In the genomic region with DNA sequence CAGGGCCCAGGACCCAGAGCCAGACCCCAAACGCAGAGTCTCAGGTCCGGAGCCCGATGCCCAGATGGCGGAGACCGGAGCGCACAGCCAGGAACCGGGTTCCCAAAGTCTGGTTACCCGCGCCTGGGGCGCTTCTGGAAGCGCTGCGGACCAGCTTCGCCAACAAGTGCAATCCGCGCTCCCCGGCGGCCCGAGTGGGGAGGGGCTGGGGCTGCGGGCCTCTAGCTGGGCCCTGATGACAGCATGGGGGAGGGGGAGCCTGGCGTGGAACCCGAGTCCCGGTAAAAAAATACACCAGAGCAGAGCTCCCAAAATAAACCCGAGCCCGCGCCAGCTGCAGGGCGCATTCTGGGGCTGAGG, we compare ENCODE assay signal across 9 cellular contexts. TPM values are rescaled to one million over a fixed set of nuclear protein-coding genes. Genes with fewer than 3 reads are reported as not detected.
A peak's percentile ranks its signal among the peaks of the same experiment; 100 is the strongest.
DNase-seq lines count a peak whose midpoint lies in the region; ATAC-seq and TF ChIP-seq lines count a peak whose summit lies in the region.
"Had no signal": no experiment of that assay in that cellular context is flagged by ENCODE, and none has a peak within 500 bp of the region (broad histone marks: within the 10 kb centered on the region; RNA-seq: fewer than 3 reads in every experiment).

No MANE protein-coding gene starts in this region.

- TF ChIP-seq POLR2A in esophagus muscularis mucosa (IDR thresholded peaks at IDR 0.05; ENCODE audit: low read depth), result no peak

- no peak overlapping the region for H3K27ac Mint-ChIP-seq in CD4-positive, alpha-beta memory T cell

- H3K36me3 ChIP-seq in BLaER1 (no peaks in the 10 kb centered on the region), OCI-LY3 (replicated peaks; ENCODE audit: low read depth, low read length) (no peaks in the 10 kb centered on the region), esophagus muscularis mucosa (no peaks in the 10 kb centered on the region), neuron (ENCODE audit: insufficient read depth, low read length) (no peaks in the 10 kb centered on the region)
- H3K36me3 ChIP-seq in CD4-positive, alpha-beta memory T cell (ENCODE audit: insufficient read depth, low read length), result no peaks in the 10 kb centered on the region

- 3% methylated on average over 19 of the region's 26 CpGs for WGBS in esophagus muscularis mucosa

- H3K4me1 ChIP-seq in BLaER1, result peaks cover 31% of the 10 kb centered on the region
- peaks cover 29% of the 10 kb centered on the region for H3K4me1 ChIP-seq in OCI-LY3 (ENCODE audit: low read length)
- peaks cover 18 to 24% (median 19%) of the 10 kb centered on the region in 4 donors for H3K4me1 ChIP-seq in esophagus muscularis mucosa
- peaks cover 12% of the 10 kb centered on the region for H3K4me1 ChIP-seq in neuron (ENCODE audit: insufficient read depth, low read length)
- peaks cover 18% of the 10 kb centered on the region for H3K4me1 ChIP-seq in CD4-positive, alpha-beta memory T cell (ENCODE audit: insufficient read depth, low read length)

- intact Hi-C loops in esophagus muscularis mucosa (cut with DNase I), result no loop called here
- intact Hi-C loops in CD4-positive, alpha-beta memory T cell (cut with micrococcal nuclease), result no loop called here

- H3K27me3 ChIP-seq in BLaER1 (peaks cover 22% of the 10 kb centered on the region), OCI-LY3 (ENCODE audit: low read depth, low read length) (no peaks in the 10 kb centered on the region), esophagus muscularis mucosa (peaks cover 0 to 55% (median 13%) of the 10 kb centered on the region in 4 donors), neuron (ENCODE audit: insufficient read depth, low read length) (peaks cover 67% of the 10 kb centered on the region)
- peaks cover 17% of the 10 kb centered on the region for H3K27me3 ChIP-seq in CD4-positive, alpha-beta memory T cell (ENCODE audit: insufficient read depth, low read length)

- no peaks in the 10 kb centered on the region for H3K79me2 ChIP-seq in OCI-LY3 (ENCODE audit: low read length)

- DNase-seq in esophagus muscularis mucosa (ENCODE audit: extremely low spot score), result no peak
- no peak for DNase-seq in CD4-positive, alpha-beta memory T cell
- no peak for DNase-seq in activated CD4-positive, CD25-positive, alpha-beta regulatory T cell (lab: John Stamatoyannopoulos, UW)

- no peaks in the 10 kb centered on the region for H3K36me3 Mint-ChIP-seq in CD4-positive, alpha-beta memory T cell

- H3K4me3 ChIP-seq in BLaER1 (peak overlapping the region; percentile 72), OCI-LY3 (ENCODE audit: low read length) (peak overlapping the region; percentile 96), esophagus muscularis mucosa (peak overlapping the region; percentile 54 to 59 (median 56)), neuron (ENCODE audit: low read length) (peak overlapping the region; percentile 32)
- H3K4me3 ChIP-seq in CD4-positive, alpha-beta memory T cell (ENCODE audit: low read length in 2 of 2), result no peak overlapping the region

- H3K9me3 Mint-ChIP-seq in CD4-positive, alpha-beta memory T cell, result no peaks in the 10 kb centered on the region

- H2AFZ ChIP-seq in OCI-LY3 (ENCODE audit: low read depth, low read length) (peak overlapping the region; percentile 64; the same call in 1 of the 2 replicates), neuron (ENCODE audit: low read depth, low read length) (peak overlapping the region; percentile 68)

- peaks cover 14 to 17% of the 10 kb centered on the region in 2 donors for H3K27me3 Mint-ChIP-seq in CD4-positive, alpha-beta memory T cell

- peaks cover 0 to 7% (median 5%) of the 10 kb centered on the region in 4 donors for H3K4me1 Mint-ChIP-seq in CD4-positive, alpha-beta memory T cell

- peak overlapping the region in 4 of 8 donors; percentile 13 to 65 (median 40) for H3K4me3 Mint-ChIP-seq in CD4-positive, alpha-beta memory T cell

- no peaks in the 10 kb centered on the region for H4K20me1 ChIP-seq in BLaER1
- H4K20me1 ChIP-seq in OCI-LY3 (ENCODE audit: insufficient read depth, low read length), result no peaks in the 10 kb centered on the region

- CTCF ChIA-PET in CD4-positive, alpha-beta memory T cell (lab: Charles Lee; ENCODE audit: partially characterized antibody), result interaction anchor here (0.8 to 6.9 kb wide), 15 partner anchors 8 to 129 kb away, joined by 3 to 103 read pairs (median 7); no protein-coding TSS in a partner anchor

- TF ChIP-seq CTCF in OCI-LY3 (IDR thresholded peaks at IDR 0.05; ENCODE audit: low read depth, low read length) (no peak), esophagus muscularis mucosa (IDR thresholded peaks at IDR 0.05) (no peak)

- H3K4me2 ChIP-seq in BLaER1 (peak overlapping the region; percentile 94), OCI-LY3 (ENCODE audit: low read length) (peak overlapping the region; percentile 95)

- no peak for TF ChIP-seq EP300 in esophagus muscularis mucosa (IDR thresholded peaks at IDR 0.05)

- H3K9me3 ChIP-seq in BLaER1, result no peaks in the 10 kb centered on the region
- H3K9me3 ChIP-seq in OCI-LY3 (ENCODE audit: insufficient read depth, low read length), result no peaks in the 10 kb centered on the region
- no peaks in the 10 kb centered on the region for H3K9me3 ChIP-seq in esophagus muscularis mucosa
- no peaks in the 10 kb centered on the region for H3K9me3 ChIP-seq in neuron (ENCODE audit: low read length)
- H3K9me3 ChIP-seq in CD4-positive, alpha-beta memory T cell (ENCODE audit: control insufficient read depth in 1 of 2, low read length in 2 of 2), result no peaks in the 10 kb centered on the region

- POLR2A ChIA-PET in CD4-positive, alpha-beta memory T cell (lab: Charles Lee; ENCODE audit: partially characterized antibody), result interaction anchor here (1.0 to 7.5 kb wide), 6 partner anchors 9 to 67 kb away, joined by 3 to 62 read pairs (median 10); a partner anchor contains a TSS

- H3K27ac ChIP-seq in BLaER1 (peak overlapping the region; percentile 41; the same call in 1 of the 2 replicates), OCI-LY3 (ENCODE audit: low read length) (no peak overlapping the region), esophagus muscularis mucosa (replicated peaks in 1 of 4) (no peak overlapping the region)
- H3K27ac ChIP-seq in CD4-positive, alpha-beta memory T cell (ENCODE audit: low read depth, low read length), result no peak overlapping the region

- H3K9ac ChIP-seq in BLaER1, result peak overlapping the region; percentile 78
- peak overlapping the region; percentile 78 for H3K9ac ChIP-seq in OCI-LY3 (ENCODE audit: low read length)

- no peak for ATAC-seq in GM19467 (IDR thresholded peaks at IDR 0.05; ENCODE audit: unreplicated experiment)
- no peak for ATAC-seq in GM18868 (IDR thresholded peaks at IDR 0.05; ENCODE audit: unreplicated experiment)

RNA-seq across cellular contexts. Expression of a gene that starts 0.5 kb away (rescaled TPM):
- under 1 TPM in 1 of 4 donors, not detected in 3; 0.26 TPM for total RNA-seq in esophagus muscularis mucosa
- under 1 TPM; 0.29 to 0.42 TPM for total RNA-seq in CD4-positive, alpha-beta memory T cell
- not detected for polyA plus RNA-seq in CD4-positive, alpha-beta memory T cell

RNA-seq across cellular contexts. Expression of a gene that starts 19.8 kb away (rescaled TPM):
- under 1 TPM in 2 of 4 donors, not detected in 2; 0.13 to 0.33 TPM for total RNA-seq in esophagus muscularis mucosa
- total RNA-seq in CD4-positive, alpha-beta memory T cell, result 10 to 100 TPM; 31.8 to 32.4 TPM
- polyA plus RNA-seq in CD4-positive, alpha-beta memory T cell, result 1 to 10 TPM; 8.9 to 9.6 TPM

RNA-seq across cellular contexts. Expression of a gene that starts 32.0 kb away (rescaled TPM):
- total RNA-seq in esophagus muscularis mucosa, result 1 to 10 TPM; 5.6 to 8.8 (median 8.4) TPM
- total RNA-seq in CD4-positive, alpha-beta memory T cell, result under 1 TPM in 1 of 2 experiments, not detected in 1; 0.12 TPM
- under 1 TPM in 1 of 2 donors, not detected in 1; 0.23 TPM for polyA plus RNA-seq in CD4-positive, alpha-beta memory T cell
- total RNA-seq: SK-MEL-5 had no signal

Comparison
In these comparisons a context has a peak if more than half of its experiments do, and no peak if none do; other contexts are left out.
1. H3K4me3 ChIP-seq: peak in BLaER1 (single experiment), OCI-LY3 (single experiment), esophagus muscularis mucosa (4 of 4) and neuron (single experiment); none in CD4-positive, alpha-beta memory T cell (0 of 2).
2. RNA of a gene that starts 19.8 kb away (total RNA-seq): 31.8 to 32.4 TPM in CD4-positive, alpha-beta memory T cell; 0.13 to 0.33 TPM in esophagus muscularis mucosa; every median in the first group is over 10 times any median in the second.
3. RNA of a gene that starts 32.0 kb away (total RNA-seq): 5.6 to 8.8 TPM in esophagus muscularis mucosa; 0.12 TPM in CD4-positive, alpha-beta memory T cell; every median in the first group is over 4 times any median in the second.